ENCODE assay signal across 14 cellular contexts in genomic region chr10:114545071-114545470, GRCh38.
A peak's percentile ranks its signal among the peaks of the same experiment; 100 is the strongest.
DNase-seq lines count a peak whose midpoint lies in the region; ATAC-seq and TF ChIP-seq lines count a peak whose summit lies in the region.
"Had no signal": no experiment of that assay in that cellular context is flagged by ENCODE, and none has a peak within 500 bp of the region (broad histone marks: within the 10 kb centered on the region; RNA-seq: fewer than 3 reads in every experiment).

No MANE protein-coding gene starts in this region.

- no peaks in the 10 kb centered on the region for H3K9me3 Mint-ChIP-seq in activated T-cell treated with anti-CD3 and anti-CD28 coated beads, Interleukin-2, amount 50 U/mL, for 24 hours
- H3K9me3 Mint-ChIP-seq in activated T-cell treated with anti-CD3 and anti-CD28 coated beads, Interleukin-2, amount 50 U/mL, for 4 hours, result no peaks in the 10 kb centered on the region

- no peaks in the 10 kb centered on the region for H3K36me3 Mint-ChIP-seq in activated T-cell treated with anti-CD3 and anti-CD28 coated beads, Interleukin-2, amount 50 U/mL, for 24 hours (ENCODE audit: low read depth)
- H3K36me3 Mint-ChIP-seq in activated T-cell treated with anti-CD3 and anti-CD28 coated beads, Interleukin-2, amount 50 U/mL, for 4 hours (ENCODE audit: insufficient read depth), result no peaks in the 10 kb centered on the region
- H3K36me3 Mint-ChIP-seq: memory B cell had no signal

- DNase-seq in activated T-cell treated with anti-CD3 and anti-CD28 coated beads, Interleukin-2, amount 50 U/mL, for 24 hours, result no peak
- no peak for DNase-seq in activated T-cell treated with anti-CD3 and anti-CD28 coated beads, Interleukin-2, amount 50 U/mL, for 4 hours
- peak; percentile 41 for DNase-seq in RPMI7951 (ENCODE audit: low read depth)
- DNase-seq in cerebellum (ENCODE audit: low spot score), result peak; percentile 87
- DNase-seq in stomach, result no peak
- no peak for DNase-seq in coronary artery (ENCODE audit: low spot score)
- no peak for DNase-seq in amniotic stem cell (lab: John Stamatoyannopoulos, UW)
- no peak for DNase-seq in DMS53 (lab: John Stamatoyannopoulos, UW)
- DNase-seq: EL, NCI-H1436, NCI-H510A had no signal

- H3K27ac Mint-ChIP-seq in activated T-cell treated with anti-CD3 and anti-CD28 coated beads, Interleukin-2, amount 50 U/mL, for 24 hours, result peak overlapping the region; percentile 44

- H3K27ac ChIP-seq in stomach, result peak overlapping the region in 3 of 5 donors; percentile 31 to 80 (median 41)
- no peak overlapping the region for H3K27ac ChIP-seq in coronary artery
- H3K27ac ChIP-seq: thoracic aorta had no signal

- H3K4me1 ChIP-seq in stomach, result peaks cover 18 to 50% (median 29%) of the 10 kb centered on the region in 4 donors

- no peaks in the 10 kb centered on the region for H3K27me3 Mint-ChIP-seq in activated T-cell treated with anti-CD3 and anti-CD28 coated beads, Interleukin-2, amount 50 U/mL, for 24 hours
- no peaks in the 10 kb centered on the region for H3K27me3 Mint-ChIP-seq in activated T-cell treated with anti-CD3 and anti-CD28 coated beads, Interleukin-2, amount 50 U/mL, for 4 hours (ENCODE audit: low read depth)
- H3K27me3 Mint-ChIP-seq: memory B cell had no signal

- H3K4me1 Mint-ChIP-seq in activated T-cell treated with anti-CD3 and anti-CD28 coated beads, Interleukin-2, amount 50 U/mL, for 24 hours (ENCODE audit: low read depth), result peaks cover 77% of the 10 kb centered on the region
- H3K4me1 Mint-ChIP-seq in activated T-cell treated with anti-CD3 and anti-CD28 coated beads, Interleukin-2, amount 50 U/mL, for 4 hours (ENCODE audit: low read depth), result peaks cover 73% of the 10 kb centered on the region

- no peaks in the 10 kb centered on the region for H3K9me3 ChIP-seq in stomach
- H3K9me3 ChIP-seq: thoracic aorta had no signal

- ATAC-seq in activated T-cell treated with anti-CD3 and anti-CD28 coated beads, Interleukin-2, amount 50 U/mL, for 4 hours, result no peak

- no peaks in the 10 kb centered on the region for H3K27me3 ChIP-seq in stomach

- no peak overlapping the region for H3K4me3 Mint-ChIP-seq in activated T-cell treated with anti-CD3 and anti-CD28 coated beads, Interleukin-2, amount 50 U/mL, for 24 hours
- no peak overlapping the region for H3K4me3 Mint-ChIP-seq in activated T-cell treated with anti-CD3 and anti-CD28 coated beads, Interleukin-2, amount 50 U/mL, for 4 hours

- intact Hi-C loops in stomach (cut with DNase I; ENCODE audit: low total_unique reads), result loop anchor here (10.0 kb wide), 1 partner anchor 250 kb away; no protein-coding TSS in a partner anchor

- WGBS in stomach, 5 donors, result 55 to 80% (median 66%) methylated on average over 10 of the region's 10 CpGs

- H3K4me3 ChIP-seq in stomach, result no peak overlapping the region
- H3K4me3 ChIP-seq in coronary artery, result no peak overlapping the region
- H3K4me3 ChIP-seq: dorsolateral prefrontal cortex, thoracic aorta had no signal

- peaks cover 0 to 22% (median 0%) of the 10 kb centered on the region in 4 donors for H3K36me3 ChIP-seq in stomach
- H3K36me3 ChIP-seq: thoracic aorta had no signal

- no peak for TF ChIP-seq POLR2A in stomach (IDR thresholded peaks at IDR 0.05)

- no peak for TF ChIP-seq EP300 in stomach (IDR thresholded peaks at IDR 0.05)

- TF ChIP-seq CTCF in stomach (IDR thresholded peaks at IDR 0.05) (no peak), coronary artery (IDR thresholded peaks at IDR 0.05) (no peak)

Comparison
In these comparisons a context has a peak if more than half of its experiments do, and no peak if none do; other contexts are left out.
1. DNase-seq: peak in RPMI7951 (single experiment) and cerebellum (single experiment); none in activated T-cell treated with anti-CD3 and anti-CD28 coated beads, Interleukin-2, amount 50 U/mL, for 24 hours (single experiment), activated T-cell treated with anti-CD3 and anti-CD28 coated beads, Interleukin-2, amount 50 U/mL, for 4 hours (single experiment), stomach (single experiment), coronary artery (single experiment), amniotic stem cell (single experiment) and DMS53 (single experiment).
2. H3K27ac ChIP-seq: peak in stomach (3 of 5); none in coronary artery (0 of 2).